ENCODE assay signal across 16 cellular contexts in the genomic region with DNA sequence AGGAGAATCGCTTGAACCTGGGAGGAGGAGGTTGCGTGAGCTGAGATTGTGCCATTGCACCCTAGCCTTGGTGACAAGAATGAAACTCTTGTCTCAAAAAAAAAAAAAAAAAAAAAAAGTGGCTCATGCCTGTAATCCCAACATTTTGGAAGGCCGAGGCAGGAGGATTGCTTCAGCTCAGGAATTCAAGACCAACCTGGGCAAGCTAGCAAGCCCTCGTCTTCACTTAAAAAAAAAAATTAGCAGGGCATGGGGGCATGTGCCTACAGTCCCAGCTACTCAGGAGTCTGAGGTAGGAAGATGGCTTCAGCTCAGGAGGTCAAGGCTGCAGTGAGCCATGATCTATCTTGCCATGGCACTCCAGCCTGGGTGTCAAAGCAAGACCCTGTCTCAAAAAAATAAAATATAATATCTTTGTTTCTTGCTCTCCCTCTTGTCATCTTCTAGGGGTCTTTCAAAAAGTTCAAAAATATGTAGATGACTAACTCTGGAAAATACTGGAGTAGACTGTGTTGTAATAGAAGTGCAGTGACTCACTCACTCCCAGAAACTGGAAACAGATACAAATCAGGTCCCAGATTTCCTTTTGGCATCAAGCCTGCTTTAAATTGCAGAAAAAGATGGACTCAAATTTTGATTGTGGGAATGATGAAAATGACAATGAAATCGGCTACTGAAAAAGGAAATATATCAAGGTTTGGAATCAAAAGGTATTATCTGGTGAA. TPM values are rescaled to one million over a fixed set of nuclear protein-coding genes. Genes with fewer than 3 reads are reported as not detected.
DNase-seq lines count a peak whose midpoint lies in the region; ATAC-seq, FAIRE-seq and TF ChIP-seq lines count a peak whose summit lies in the region.
"Had no signal": no experiment of that assay in that cellular context is flagged by ENCODE, and none has a peak within 500 bp of the region (broad histone marks: within the 10 kb centered on the region; RNA-seq: fewer than 3 reads in every experiment).

No MANE protein-coding gene starts in this region.

- no peaks in the 10 kb centered on the region for H3K27me3 ChIP-seq in keratinocyte (ENCODE audit: control insufficient read depth, extremely low read depth, insufficient read depth, low read length)
- H3K27me3 ChIP-seq in MM.1S (replicated peaks; ENCODE audit: insufficient read depth, low read length): peaks cover 22% of the 10 kb centered on the region
- H3K27me3 ChIP-seq in spleen (replicated peaks in 1 of 7): no peaks in the 10 kb centered on the region

- H3K36me3 ChIP-seq in keratinocyte (ENCODE audit: control insufficient read depth in 2 of 2, extremely low read depth in 1 of 2, insufficient read depth in 2 of 2, low read length in 2 of 2) (no peaks in the 10 kb centered on the region), MM.1S (replicated peaks; ENCODE audit: insufficient read depth, low read length) (no peaks in the 10 kb centered on the region), spleen (no peaks in the 10 kb centered on the region)

- H3K27ac Mint-ChIP-seq in HFFc6: peak overlapping the region; percentile 47
- H3K27ac Mint-ChIP-seq: activated CD8-positive, alpha-beta T cell treated with anti-CD3 and anti-CD28 coated beads, Interleukin-2, amount 10 ng/mL, durations not matched to agents 7 days and 5 days; H9; T-helper 1 cell treated with Interleukin-12 subunit alpha and Interleukin-12 subunit beta and Interleukin-4 antibody, amounts not matched to agents 30 μg/mL and 1 μg/mL, for 36 hours had no signal

- dilution Hi-C loops in keratinocyte (cut with MboI; ENCODE audit: extremely low pct_ligation_motif_present, low sequenced_read_pairs): no loop called here

- DNase-seq in AG08395 (ENCODE audit: low spot score) (peak; percentile 85), HFFc6 (peak; percentile 77), astrocyte of the hippocampus (ENCODE audit: low read depth, low spot score) (peak; percentile 33), keratinocyte (ENCODE audit: low read depth, low spot score) (no peak), MM.1S (no peak), spleen (no peak), left lobe of liver (ENCODE audit: low spot score) (no peak), NCI-H1436 treated with DMSO at 0.1 percent for 48 hours (lab: John Stamatoyannopoulos, UW) (no peak)
- DNase-seq: activated CD8-positive, alpha-beta T cell treated with anti-CD3 and anti-CD28 coated beads, Interleukin-2, amount 10 ng/mL, durations not matched to agents 7 days and 5 days; activated naive CD4-positive, alpha-beta T cell treated with anti-CD3 and anti-CD28 coated beads, Interleukin-2, amount 50 U/mL, for 16 hours; COR-L47; effector CD8-positive, alpha-beta T cell; H9 had no signal

- no peaks in the 10 kb centered on the region; the same call in 1 of the 2 replicates for H3F3A ChIP-seq in MM.1S (ENCODE audit: insufficient read depth, low read length)

- H3K4me3 Mint-ChIP-seq in HFFc6: peak overlapping the region; percentile 55
- H3K4me3 Mint-ChIP-seq: activated CD8-positive, alpha-beta T cell treated with anti-CD3 and anti-CD28 coated beads, Interleukin-2, amount 10 ng/mL, durations not matched to agents 7 days and 5 days; H9; T-helper 1 cell treated with Interleukin-12 subunit alpha and Interleukin-12 subunit beta and Interleukin-4 antibody, amounts not matched to agents 30 μg/mL and 1 μg/mL, for 36 hours had no signal

- H2AFZ ChIP-seq in keratinocyte (ENCODE audit: control insufficient read depth, low read length): no peak overlapping the region
- H2AFZ ChIP-seq in MM.1S (ENCODE audit: low read length): no peak overlapping the region

- no peak for TF ChIP-seq POLR2A in spleen (IDR thresholded peaks at IDR 0.05)

- ATAC-seq in left lobe of liver: no peak
- ATAC-seq: activated CD8-positive, alpha-beta T cell treated with anti-CD3 and anti-CD28 coated beads, Interleukin-2, amount 10 ng/mL, durations not matched to agents 7 days and 5 days had no signal

- H4K20me1 ChIP-seq in keratinocyte (ENCODE audit: control insufficient read depth, extremely low read depth, insufficient read depth, low read length) (no peaks in the 10 kb centered on the region), MM.1S (ENCODE audit: insufficient read depth, low read length) (no peaks in the 10 kb centered on the region)

- H3K79me2 ChIP-seq in keratinocyte (ENCODE audit: control insufficient read depth, insufficient read depth, low read length) (peaks cover 19% of the 10 kb centered on the region), MM.1S (ENCODE audit: low read length) (peaks cover 12% of the 10 kb centered on the region)

- no peaks in the 10 kb centered on the region for H3K36me3 Mint-ChIP-seq in HFFc6 (ENCODE audit: low read depth)

- no peak overlapping the region for H3K9ac ChIP-seq in keratinocyte (ENCODE audit: control insufficient read depth, extremely low read depth, insufficient read depth, low read length)
- no peak overlapping the region for H3K9ac ChIP-seq in MM.1S (ENCODE audit: low read length)
- H3K9ac ChIP-seq: KMS-11 had no signal

- FAIRE-seq in keratinocyte (lab: Jason Lieb, UNC): no peak

- intact Hi-C loops in spleen (cut with DNase I; ENCODE audit: low total_unique reads): loop anchor here (10.0 kb wide), 1 partner anchor 151 kb away; a partner anchor contains a TSS

- H3K4me3 ChIP-seq in keratinocyte (ENCODE audit: control insufficient read depth in 2 of 3, extremely low read depth in 1 of 3, insufficient read depth in 2 of 3, low read depth in 1 of 3, low read length in 3 of 3): no peak overlapping the region
- no peak overlapping the region for H3K4me3 ChIP-seq in MM.1S (ENCODE audit: low read length)
- H3K4me3 ChIP-seq in spleen: no peak overlapping the region
- H3K4me3 ChIP-seq: skin epidermis had no signal

- H3K9me3 ChIP-seq in keratinocyte (ENCODE audit: control insufficient read depth, low read depth, low read length) (no peaks in the 10 kb centered on the region), MM.1S (replicated peaks; ENCODE audit: insufficient read depth, low read length) (no peaks in the 10 kb centered on the region), spleen (no peaks in the 10 kb centered on the region)

- no peaks in the 10 kb centered on the region for H3K9me1 ChIP-seq in keratinocyte (ENCODE audit: control insufficient read depth, extremely low read depth, insufficient read depth, low read length)

- no peaks in the 10 kb centered on the region for H3K9me2 ChIP-seq in MM.1S (replicated peaks; ENCODE audit: insufficient read depth, low read length)

- peak overlapping the region; percentile 96 for H3K4me2 ChIP-seq in keratinocyte (ENCODE audit: control insufficient read depth, extremely low read depth, insufficient read depth, low read depth, low read length)
- H3K4me2 ChIP-seq in MM.1S (ENCODE audit: low read depth, low read length): no peak overlapping the region
- H3K4me2 ChIP-seq: KMS-11 had no signal

- H3K27ac ChIP-seq in keratinocyte (ENCODE audit: control insufficient read depth, insufficient read depth, low read length): peak overlapping the region; percentile 51
- no peak overlapping the region for H3K27ac ChIP-seq in MM.1S (ENCODE audit: low read length)
- no peak overlapping the region for H3K27ac ChIP-seq in spleen
- H3K27ac ChIP-seq: KMS-11 had no signal

- H3K27me3 Mint-ChIP-seq in HFFc6 (ENCODE audit: insufficient read depth): peaks cover 6% of the 10 kb centered on the region; the same call in 1 of the 2 replicates

- H3K9me3 Mint-ChIP-seq in HFFc6: no peaks in the 10 kb centered on the region
- H3K9me3 Mint-ChIP-seq: H9; T-helper 1 cell treated with Interleukin-12 subunit alpha and Interleukin-12 subunit beta and Interleukin-4 antibody, amounts not matched to agents 30 μg/mL and 1 μg/mL, for 36 hours had no signal

- TF ChIP-seq CTCF in HFFc6 (IDR thresholded peaks at IDR 0.05) (no peak), keratinocyte (optimal IDR thresholded peaks at IDR 0.05 in 1 of 3, IDR thresholded peaks at IDR 0.05 in 1 of 3, conservative IDR thresholded peaks at IDR 0.05 in 1 of 3; ENCODE audit: extremely low read depth in 1 of 3, insufficient read depth in 2 of 3, low read length in 3 of 3) (no peak), MM.1S (IDR thresholded peaks at IDR 0.05; ENCODE audit: low read length) (no peak), spleen (IDR thresholded peaks at IDR 0.05 in 8 of 11, conservative IDR thresholded peaks at IDR 0.05 in 3 of 11) (no peak)

- peaks cover 26% of the 10 kb centered on the region for H3K4me1 ChIP-seq in keratinocyte (ENCODE audit: control insufficient read depth, extremely low read depth, insufficient read depth, low read length)
- peaks cover 6% of the 10 kb centered on the region; the same call in 1 of the 2 replicates for H3K4me1 ChIP-seq in MM.1S (ENCODE audit: low read length)
- H3K4me1 ChIP-seq in spleen: peaks cover 9 to 31% (median 23%) of the 10 kb centered on the region in 6 donors

- peaks cover 34% of the 10 kb centered on the region for H3K4me1 Mint-ChIP-seq in HFFc6 (ENCODE audit: low read depth)

- 84 to 93% (median 90%) methylated on average over 5 of the region's 5 CpGs for WGBS in spleen, 5 donors

RNA-seq across cellular contexts. Expression of a gene that starts 2.8 kb away (rescaled TPM):
- 10 to 100 TPM; 60.9 to 69.3 (median 63.7) TPM for total RNA-seq in HFFc6 (2021; fragmentation: NEBNext Ultra II Directional; extraction: Animal tissue kit (Norgen Biotek cat#: 25700))
- polyA plus RNA-seq in keratinocyte (16.4 to 29.7 TPM (median 28.9 TPM) in 3 replicates), spleen (10 to 100 TPM; 16.7 to 25.2 (median 21.8) TPM)
- 18.8 TPM for polyA plus RNA-seq in keratinocyte (2011; ENCODE audit: low read depth)
- 18.5 and 29.4 TPM in 2 replicates for polyA plus RNA-seq in keratinocyte (2011; cell fraction: cytosol; rRNA removed)
- polyA plus RNA-seq in keratinocyte (2011; cell fraction: nucleus; rRNA removed): 20.3 and 26.7 TPM in 2 replicates
- 27.3 and 29.2 TPM in 2 replicates for polyA plus RNA-seq in keratinocyte (2012; ENCODE audit: low replicate concordance)
- 4.5 to 9.9 TPM (median 5.6 TPM) in 3 replicates for polyA minus RNA-seq in keratinocyte
- polyA minus RNA-seq in keratinocyte (2011; cell fraction: cytosol; rRNA and poly(A)+ RNA removed): 16.7 TPM
- polyA minus RNA-seq in keratinocyte (2011; cell fraction: nucleus; rRNA and poly(A)+ RNA removed): 10.1 and 16.3 TPM in 2 replicates
- total RNA-seq in spleen (10 to 100 TPM; 28.4 to 47.7 (median 37.6) TPM), left lobe of liver (18.6 TPM)

RNA-seq across cellular contexts. Expression of a gene that starts 17.5 kb away (rescaled TPM):
- total RNA-seq in HFFc6 (2021; fragmentation: NEBNext Ultra II Directional; extraction: Animal tissue kit (Norgen Biotek cat#: 25700)): 10 to 100 TPM; 31.9 to 35.1 (median 34.6) TPM
- polyA plus RNA-seq in keratinocyte (6.0 to 14.0 TPM (median 6.9 TPM) in 3 replicates), spleen (10 to 100 TPM; 14.7 to 18.5 (median 16.8) TPM)
- polyA plus RNA-seq in keratinocyte (2011; ENCODE audit: low read depth): 64.2 TPM
- 5.8 and 7.9 TPM in 2 replicates for polyA plus RNA-seq in keratinocyte (2011; cell fraction: cytosol; rRNA removed)
- 8.0 and 15.5 TPM in 2 replicates for polyA plus RNA-seq in keratinocyte (2011; cell fraction: nucleus; rRNA removed)
- 16.2 and 18.7 TPM in 2 replicates for polyA plus RNA-seq in keratinocyte (2012; ENCODE audit: low replicate concordance)
- 1.5 to 6.9 TPM (median 3.1 TPM) in 3 replicates for polyA minus RNA-seq in keratinocyte
- 4.6 TPM for polyA minus RNA-seq in keratinocyte (2011; cell fraction: cytosol; rRNA and poly(A)+ RNA removed)
- polyA minus RNA-seq in keratinocyte (2011; cell fraction: nucleus; rRNA and poly(A)+ RNA removed): 3.8 and 9.5 TPM in 2 replicates
- total RNA-seq in spleen (10 to 100 TPM; 24.8 to 36.8 (median 30.7) TPM), left lobe of liver (7.0 TPM)

Comparison
In these comparisons a context has a peak if more than half of its experiments do, and no peak if none do; other contexts are left out.
1. DNase-seq: peak in AG08395 (single experiment), HFFc6 (single experiment) and astrocyte of the hippocampus (single experiment); none in keratinocyte (single experiment), MM.1S (single experiment), spleen (single experiment), left lobe of liver (single experiment) and NCI-H1436 treated with DMSO at 0.1 percent for 48 hours (single experiment).